Comparison of ENCODE assay signal across 8 cellular contexts in the genomic region with DNA sequence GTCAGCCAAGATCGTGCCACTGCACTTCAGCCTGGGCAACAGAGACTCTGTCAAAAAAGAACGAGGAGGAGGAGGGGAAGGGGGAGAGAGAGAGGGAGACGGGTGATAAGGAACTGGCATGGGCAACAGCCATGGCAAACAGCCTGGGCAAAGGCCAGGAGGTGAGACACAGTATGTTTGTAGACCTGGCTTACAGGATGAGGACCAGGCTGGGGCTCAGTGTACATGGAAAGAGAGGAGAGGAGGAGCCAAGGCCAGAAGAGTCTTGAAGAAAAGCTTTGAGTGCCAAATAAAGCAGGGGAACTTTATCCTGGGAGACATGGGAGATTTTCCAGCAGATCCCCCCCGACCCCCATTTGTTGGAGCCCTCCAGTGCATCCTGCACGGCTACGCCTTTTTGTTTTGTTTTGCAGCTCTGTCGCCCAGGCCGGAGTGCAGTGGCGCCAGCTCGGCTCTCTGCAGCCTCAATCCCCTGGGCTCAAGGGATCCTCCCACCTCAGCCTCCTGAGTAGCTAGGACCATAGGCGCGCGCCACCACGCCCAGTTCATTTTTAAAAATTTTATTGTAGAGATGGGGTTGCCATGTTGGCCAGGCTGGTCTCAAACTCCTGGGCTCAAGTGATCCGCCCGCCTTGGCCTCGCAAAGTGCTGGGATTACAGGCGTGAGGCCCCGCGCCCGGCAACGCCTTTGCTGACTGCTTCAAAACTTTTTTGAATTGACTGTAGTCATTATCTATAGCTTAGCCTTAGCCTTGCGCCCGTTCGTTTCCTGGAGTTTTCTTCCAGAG. TPM values are rescaled to one million over a fixed set of nuclear protein-coding genes. Genes with fewer than 3 reads are reported as not detected.
A peak's percentile ranks its signal among the peaks of the same experiment; 100 is the strongest.
DNase-seq lines count a peak whose midpoint lies in the region; ATAC-seq and TF ChIP-seq lines count a peak whose summit lies in the region.

No MANE protein-coding gene starts in this region.

- no peaks in the 10 kb centered on the region for H3K27me3 ChIP-seq in kidney epithelial cell (ENCODE audit: control insufficient read depth, insufficient read depth, low read length)
- H3K27me3 ChIP-seq in subcutaneous abdominal adipose tissue (ENCODE audit: control insufficient read depth in 5 of 5, insufficient read depth in 4 of 5, low read length in 5 of 5): no peaks in the 10 kb centered on the region

- no peaks in the 10 kb centered on the region for H3K9me3 ChIP-seq in subcutaneous abdominal adipose tissue (ENCODE audit: control insufficient read depth in 5 of 5, low read length in 5 of 5)

- H3K4me1 ChIP-seq in subcutaneous abdominal adipose tissue (ENCODE audit: control insufficient read depth in 5 of 5, insufficient read depth in 5 of 5, low read length in 5 of 5): peaks cover 12 to 44% (median 39%) of the 10 kb centered on the region in 5 donors

- DNase-seq in AG09309 (ENCODE audit: low read depth) (no peak), HFFc6 (no peak), astrocyte of the cerebellum (ENCODE audit: low read depth) (no peak), kidney epithelial cell (ENCODE audit: low read depth) (no peak), cerebellum (ENCODE audit: low spot score) (no peak)

- H3K4me3 Mint-ChIP-seq in HFFc6: peak overlapping the region; percentile 92

- peak overlapping the region; percentile 97 for H3K27ac ChIP-seq in subcutaneous abdominal adipose tissue (ENCODE audit: low read depth, low read length)

- no peak for TF ChIP-seq CTCF in AG09309 (IDR thresholded peaks at IDR 0.05; ENCODE audit: control insufficient read depth, insufficient read depth, low read depth, low read length, missing control alignments)
- no peak for TF ChIP-seq CTCF in HFFc6 (IDR thresholded peaks at IDR 0.05)
- TF ChIP-seq CTCF in astrocyte of the cerebellum (IDR thresholded peaks at IDR 0.05; ENCODE audit: low read depth, low read length, missing control alignments): no peak
- TF ChIP-seq CTCF in kidney epithelial cell (IDR thresholded peaks at IDR 0.05; ENCODE audit: insufficient read depth, low read length, poor library complexity, severe bottlenecking): no peak

- H3K36me3 ChIP-seq in kidney epithelial cell (ENCODE audit: control insufficient read depth, insufficient read depth, low read length): no peaks in the 10 kb centered on the region
- peaks cover 0 to 2% (median 0%) of the 10 kb centered on the region in 5 donors for H3K36me3 ChIP-seq in subcutaneous abdominal adipose tissue (ENCODE audit: control insufficient read depth in 5 of 5, insufficient read depth in 5 of 5, low read length in 5 of 5)

- H3K4me1 Mint-ChIP-seq in HFFc6 (ENCODE audit: low read depth): peaks cover 41% of the 10 kb centered on the region

- no peak for ATAC-seq in GM21528 (IDR thresholded peaks at IDR 0.05; ENCODE audit: low FRiP score, unreplicated experiment)
- ATAC-seq in GM18868 (IDR thresholded peaks at IDR 0.05; ENCODE audit: unreplicated experiment): no peak

- H3K27me3 Mint-ChIP-seq in HFFc6 (ENCODE audit: insufficient read depth): no peaks in the 10 kb centered on the region; the same call in none of the 2 replicates

- H3K9ac ChIP-seq in subcutaneous abdominal adipose tissue (ENCODE audit: low read length in 5 of 5): peak overlapping the region in 4 of 5 donors; percentile 39 to 88 (median 82)

- H3K36me3 Mint-ChIP-seq in HFFc6 (ENCODE audit: low read depth): peaks cover 18% of the 10 kb centered on the region

- H3K9me3 Mint-ChIP-seq in HFFc6: no peaks in the 10 kb centered on the region

- H3K4me3 ChIP-seq in AG09309 (ENCODE audit: control insufficient read depth, low read depth, low read length): peak overlapping the region; percentile 62
- peak overlapping the region; percentile 71 for H3K4me3 ChIP-seq in astrocyte of the cerebellum (ENCODE audit: low read depth, low read length)
- peak overlapping the region; percentile 83 for H3K4me3 ChIP-seq in kidney epithelial cell (ENCODE audit: low read depth, low read length)
- H3K4me3 ChIP-seq in subcutaneous abdominal adipose tissue (ENCODE audit: low read depth in 1 of 5, low read length in 5 of 5): peak overlapping the region; percentile 41 to 93 (median 71)

- in situ Hi-C loops in astrocyte of the cerebellum (cut with HindIII; ENCODE audit: low sequenced_read_pairs): no loop called here

- peak overlapping the region; percentile 98 for H3K27ac Mint-ChIP-seq in HFFc6

RNA-seq across cellular contexts. Expression of a gene that starts 1.2 kb away (rescaled TPM):
- total RNA-seq in HFFc6 (2021; fragmentation: NEBNext Ultra II Directional; extraction: Animal tissue kit (Norgen Biotek cat#: 25700)): 100 to 1,000 TPM in 3 of 6 experiments, 10 to 100 TPM in 3; 90.2 to 117 (median 103) TPM
- 103 and 105 TPM in 2 replicates for total RNA-seq in kidney epithelial cell
- total RNA-seq in cerebellum: 53.4 TPM

RNA-seq across cellular contexts. Expression of a gene that starts 43.1 kb away (rescaled TPM):
- 10 to 100 TPM; 38.0 to 50.8 (median 41.0) TPM for total RNA-seq in HFFc6 (2021; fragmentation: NEBNext Ultra II Directional; extraction: Animal tissue kit (Norgen Biotek cat#: 25700))
- total RNA-seq in kidney epithelial cell: 53.7 and 63.1 TPM in 2 replicates
- total RNA-seq in cerebellum: 49.8 TPM
